ENCODE assay signal across 30 cellular contexts in the genomic region with DNA sequence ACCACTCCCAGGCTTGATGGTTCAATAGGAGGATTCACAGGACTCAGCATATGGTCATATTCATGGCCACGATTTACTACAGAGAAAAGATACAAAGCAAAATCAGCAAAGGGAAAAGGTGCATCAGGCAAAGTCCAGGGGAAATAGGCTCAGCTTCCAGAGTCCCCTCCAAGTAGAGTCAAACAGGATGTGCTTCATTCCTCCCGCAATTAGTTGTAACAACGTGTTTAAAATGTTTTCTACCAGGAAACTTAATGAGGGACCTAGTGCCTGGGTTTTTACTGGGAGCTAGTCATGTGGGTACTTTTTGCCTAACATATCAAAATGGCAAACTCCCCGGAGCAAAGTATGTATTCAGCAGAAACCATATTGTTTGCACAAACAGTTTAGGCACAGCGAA.
"Had no signal": no experiment of that assay in that cellular context is flagged by ENCODE, and none has a peak within 500 bp of the region (broad histone marks: within the 10 kb centered on the region; RNA-seq: fewer than 3 reads in every experiment).

No MANE protein-coding gene starts in this region.

- H3K9me3 Mint-ChIP-seq: activated B cell treated with CpG ODN at 0.5 μM for 24 hours; activated CD4-positive, alpha-beta memory T cell treated with anti-CD3 and anti-CD28 coated beads, Interleukin-2, amount 10 ng/mL, durations not matched to agents 7 days and 5 days; activated CD4-positive, alpha-beta T cell treated with anti-CD3 and anti-CD28 coated beads, Interleukin-2, amount 10 ng/mL, durations not matched to agents 24 days and 14 days; activated T-cell treated with anti-CD3 and anti-CD28 coated beads, Interleukin-2, amount 50 U/mL, for 24 hours; activated T-cell treated with anti-CD3 and anti-CD28 coated beads, Interleukin-2, amount 50 U/mL, for 72 hours; central memory CD8-positive, alpha-beta T cell; dendritic cell treated with granulocyte-macrophage colony-stimulating factor and Interleukin-4, amounts not matched to agents 40 ng/mL and 50 ng/mL, for 4 days; endodermal cell; T-helper 2 cell treated with Interferon-gamma antibody and Interleukin-4, amounts not matched to agents 5 μg/mL and 100 μg/mL, for 36 hours had no signal

- H3K27me3 ChIP-seq: body of pancreas, dorsolateral prefrontal cortex, gastrocnemius medialis, heart left ventricle had no signal

- H3K36me3 ChIP-seq: gastrocnemius medialis had no signal

- H3K4me3 ChIP-seq: body of pancreas, coronary artery, dorsolateral prefrontal cortex, gastrocnemius medialis, heart left ventricle had no signal

- H3K27ac Mint-ChIP-seq: activated B cell treated with CpG ODN at 0.5 μM for 24 hours; activated CD4-positive, alpha-beta memory T cell treated with anti-CD3 and anti-CD28 coated beads, Interleukin-2, amount 10 ng/mL, durations not matched to agents 7 days and 5 days; activated CD4-positive, alpha-beta T cell treated with anti-CD3 and anti-CD28 coated beads, Interleukin-2, amount 10 ng/mL, durations not matched to agents 24 days and 14 days; activated naive CD8-positive, alpha-beta T cell; activated T-cell treated with anti-CD3 and anti-CD28 coated beads, Interleukin-2, amount 50 U/mL, for 72 hours; dendritic cell treated with granulocyte-macrophage colony-stimulating factor and Interleukin-4, amounts not matched to agents 40 ng/mL and 50 ng/mL, for 4 days; endodermal cell; T-helper 17 cell; T-helper 2 cell treated with Interferon-gamma antibody and Interleukin-4, amounts not matched to agents 5 μg/mL and 100 μg/mL, for 36 hours had no signal

- H3K27me3 Mint-ChIP-seq: activated B cell treated with CpG ODN at 0.5 μM for 24 hours; activated CD4-positive, alpha-beta memory T cell treated with anti-CD3 and anti-CD28 coated beads, Interleukin-2, amount 10 ng/mL, durations not matched to agents 7 days and 5 days; activated CD4-positive, alpha-beta T cell treated with anti-CD3 and anti-CD28 coated beads, Interleukin-2, amount 10 ng/mL, durations not matched to agents 24 days and 14 days; activated naive CD8-positive, alpha-beta T cell; activated T-cell treated with anti-CD3 and anti-CD28 coated beads, Interleukin-2, amount 50 U/mL, for 24 hours; central memory CD8-positive, alpha-beta T cell; dendritic cell treated with granulocyte-macrophage colony-stimulating factor and Interleukin-4, amounts not matched to agents 40 ng/mL and 50 ng/mL, for 4 days; T-helper 17 cell had no signal

- H3K4me1 Mint-ChIP-seq: endodermal cell had no signal

- DNase-seq: activated B cell treated with CpG ODN at 0.5 μM for 24 hours; activated CD4-positive, alpha-beta memory T cell treated with anti-CD3 and anti-CD28 coated beads, Interleukin-2, amount 10 ng/mL, durations not matched to agents 7 days and 5 days; activated CD4-positive, alpha-beta T cell treated with anti-CD3 and anti-CD28 coated beads, Interleukin-2, amount 10 ng/mL, durations not matched to agents 24 days and 14 days; activated CD8-positive, alpha-beta memory T cell treated with anti-CD3 and anti-CD28 coated beads, Interleukin-2, amount 50 U/mL, for 48 hours; activated effector memory CD4-positive, alpha-beta T cell treated with Interleukin-2 at 50 U/mL for 16 hours; activated gamma-delta T cell treated with Interleukin-2 at 50 U/mL for 16 hours; activated naive CD4-positive, alpha-beta T cell treated with anti-CD3 and anti-CD28 coated beads, Interleukin-2, amount 50 U/mL, for 16 hours; activated naive CD4-positive, alpha-beta T cell treated with Interleukin-2 at 50 U/mL for 16 hours; activated T-cell treated with anti-CD3 and anti-CD28 coated beads for 4 hours; activated T-cell treated with anti-CD3 and anti-CD28 coated beads, Interleukin-2, amount 50 U/mL, for 24 hours; activated T-cell treated with anti-CD3 and anti-CD28 coated beads, Interleukin-2, amount 50 U/mL, for 72 hours; amygdala; aorta; body of pancreas; dorsolateral prefrontal cortex; effector memory CD4-positive, alpha-beta T cell; endodermal cell; gastrocnemius medialis; glutamatergic neuron; heart left ventricle; T-helper 17 cell; T1000; WERI-Rb-1 had no signal

- H3K27ac ChIP-seq: body of pancreas, coronary artery, heart left ventricle, WERI-Rb-1 had no signal

- H3K4me3 Mint-ChIP-seq: activated B cell treated with CpG ODN at 0.5 μM for 24 hours; activated CD4-positive, alpha-beta memory T cell treated with anti-CD3 and anti-CD28 coated beads, Interleukin-2, amount 10 ng/mL, durations not matched to agents 7 days and 5 days; activated CD4-positive, alpha-beta T cell treated with anti-CD3 and anti-CD28 coated beads, Interleukin-2, amount 10 ng/mL, durations not matched to agents 24 days and 14 days; activated naive CD8-positive, alpha-beta T cell; activated T-cell treated with anti-CD3 and anti-CD28 coated beads, Interleukin-2, amount 50 U/mL, for 24 hours; activated T-cell treated with anti-CD3 and anti-CD28 coated beads, Interleukin-2, amount 50 U/mL, for 72 hours; central memory CD8-positive, alpha-beta T cell; dendritic cell treated with granulocyte-macrophage colony-stimulating factor and Interleukin-4, amounts not matched to agents 40 ng/mL and 50 ng/mL, for 4 days; endodermal cell; T-helper 17 cell; T-helper 2 cell treated with Interferon-gamma antibody and Interleukin-4, amounts not matched to agents 5 μg/mL and 100 μg/mL, for 36 hours had no signal

- ATAC-seq: activated CD4-positive, CD25-positive, alpha-beta regulatory T cell treated with anti-CD3 and anti-CD28 coated beads, Interleukin-2, amount 50 U/mL, for 24 hours; activated T-cell treated with anti-CD3 and anti-CD28 coated beads, Interleukin-2, amount 50 U/mL, for 72 hours; body of pancreas; esophagus mucosa; gastrocnemius medialis; heart left ventricle; T-helper 17 cell had no signal

- H3K9me3 ChIP-seq: body of pancreas, gastrocnemius medialis, heart left ventricle had no signal

- H3K4me1 ChIP-seq: heart left ventricle had no signal
